20 cellular contexts compared by ENCODE assay signal in genomic region chrX:5559386-5559785, GRCh38.
"Had no signal": no experiment of that assay in that cellular context is flagged by ENCODE, and none has a peak within 500 bp of the region (broad histone marks: within the 10 kb centered on the region; RNA-seq: fewer than 3 reads in every experiment).

No MANE protein-coding gene starts in this region.

- ATAC-seq: HepG2, Panc1 had no signal

- H3K4me3 ChIP-seq: SJSA1, SK-N-MC had no signal

- DNase-seq: IMR-90, Karpas-422, KG1, MM.1S, NCI-H1092 treated with DMSO at 0.1 percent for 48 hours, NCI-H1436, NCI-H187, NCI-H2029, NCI-H2081 treated with DMSO at 0.1 percent for 48 hours, NCI-H2171 treated with DMSO at 0.1 percent for 48 hours, NCI-H345, NCI-H524 treated with DMSO at 0.1 percent for 48 hours, NCI-H69, NCI-H774, Right ventricle myocardium superior, SIG-M5 had no signal

- H3K36me3 ChIP-seq: SJSA1 had no signal

- H3K27ac ChIP-seq: SJSA1, SK-N-MC had no signal

- H3K27me3 ChIP-seq: SJSA1 had no signal

- H3K4me1 ChIP-seq: SJSA1 had no signal

- FAIRE-seq: HepG2 had no signal

- H3K9me3 ChIP-seq: SJSA1 had no signal
